29 cellular contexts compared by ENCODE assay signal in the genomic region with DNA sequence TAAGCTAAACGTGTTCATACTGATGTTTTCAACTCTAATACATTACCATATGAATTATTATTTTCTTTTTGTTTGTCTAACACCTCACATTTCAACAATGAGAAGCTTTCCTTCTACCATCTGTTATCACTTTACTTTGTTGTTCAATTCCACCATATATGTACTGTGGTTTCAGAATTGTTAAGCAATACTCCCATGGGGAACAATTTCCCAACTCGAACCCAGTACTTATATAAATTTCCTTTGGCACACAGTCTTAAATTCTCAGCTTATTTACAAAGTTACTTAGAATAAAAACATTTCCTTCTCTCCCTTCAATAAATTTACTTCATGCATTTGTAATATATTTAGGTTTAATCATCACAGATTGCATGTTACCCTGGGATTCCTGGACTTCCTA.
"Had no signal": no experiment of that assay in that cellular context is flagged by ENCODE, and none has a peak within 500 bp of the region (broad histone marks: within the 10 kb centered on the region; RNA-seq: fewer than 3 reads in every experiment).

No MANE protein-coding gene starts in this region.

- DNase-seq: activated B cell treated with CpG ODN at 0.5 μM for 24 hours; activated CD4-positive, alpha-beta T cell treated with anti-CD3 and anti-CD28 coated beads for 48 hours; activated CD4-positive, alpha-beta T cell treated with anti-CD3 and anti-CD28 coated beads, Interleukin-2, amount 50 U/mL, for 1 hour; activated CD4-positive, alpha-beta T cell treated with anti-CD3 and anti-CD28 coated beads, Interleukin-2, amount 50 U/mL, for 48 hours; activated CD8-positive, alpha-beta memory T cell treated with anti-CD3 and anti-CD28 coated beads for 24 hours; activated CD8-positive, alpha-beta T cell treated with anti-CD3 and anti-CD28 coated beads for 36 hours; activated gamma-delta T cell; activated naive CD4-positive, alpha-beta T cell; activated naive CD4-positive, alpha-beta T cell treated with anti-CD3 and anti-CD28 coated beads, Interleukin-2, amount 10 ng/mL, durations not matched to agents 7 days and 5 days; activated naive CD8-positive, alpha-beta T cell treated with anti-CD3 and anti-CD28 coated beads, Interleukin-2, amount 10 ng/mL, durations not matched to agents 7 days and 5 days; activated T-cell treated with anti-CD3 and anti-CD28 coated beads, Interleukin-2, amount 50 U/mL, for 1 hour; activated T-cell treated with anti-CD3 and anti-CD28 coated beads, Interleukin-2, amount 50 U/mL, for 48 hours; central memory CD4-positive, alpha-beta T cell; cerebellar nuclear complex; colonic mucosa; effector CD8-positive, alpha-beta T cell; foreskin keratinocyte; gastrocnemius medialis; glutamatergic neuron; heart left ventricle; T-helper 1 cell; T-helper 17 cell; T1000; WERI-Rb-1 had no signal

- H3K36me3 Mint-ChIP-seq: activated naive CD4-positive, alpha-beta T cell treated with anti-CD3 and anti-CD28 coated beads, Interleukin-2, amount 10 ng/mL, durations not matched to agents 7 days and 5 days; activated naive CD4-positive, alpha-beta T cell treated with anti-CD3 and anti-CD28 coated beads, Interleukin-2, amount 50 U/mL, for 72 hours; activated naive CD8-positive, alpha-beta T cell treated with anti-CD3 and anti-CD28 coated beads, Interleukin-2, amount 10 ng/mL, durations not matched to agents 7 days and 5 days; brain had no signal

- H3K4me3 ChIP-seq: ascending aorta, colonic mucosa, gastrocnemius medialis, heart left ventricle had no signal

- H3K27ac Mint-ChIP-seq: activated B cell treated with CpG ODN at 0.5 μM for 24 hours; activated CD8-positive, alpha-beta T cell treated with anti-CD3 and anti-CD28 coated beads for 36 hours; activated naive CD4-positive, alpha-beta T cell treated with anti-CD3 and anti-CD28 coated beads, Interleukin-2, amount 10 ng/mL, durations not matched to agents 7 days and 5 days; activated naive CD4-positive, alpha-beta T cell treated with anti-CD3 and anti-CD28 coated beads, Interleukin-2, amount 50 U/mL, for 72 hours; activated naive CD8-positive, alpha-beta T cell treated with anti-CD3 and anti-CD28 coated beads, Interleukin-2, amount 10 ng/mL, durations not matched to agents 7 days and 5 days; brain; T-helper 17 cell; T-helper 2 cell treated with Interferon-gamma antibody and Interleukin-4, amounts not matched to agents 5 μg/mL and 100 μg/mL, for 36 hours had no signal

- H3K4me3 Mint-ChIP-seq: activated B cell treated with CpG ODN at 0.5 μM for 24 hours; activated CD8-positive, alpha-beta T cell treated with anti-CD3 and anti-CD28 coated beads for 36 hours; activated naive CD4-positive, alpha-beta T cell treated with anti-CD3 and anti-CD28 coated beads, Interleukin-2, amount 10 ng/mL, durations not matched to agents 7 days and 5 days; activated naive CD8-positive, alpha-beta T cell treated with anti-CD3 and anti-CD28 coated beads, Interleukin-2, amount 10 ng/mL, durations not matched to agents 7 days and 5 days; brain; T-helper 17 cell; T-helper 2 cell treated with Interferon-gamma antibody and Interleukin-4, amounts not matched to agents 5 μg/mL and 100 μg/mL, for 36 hours had no signal

- H3K27me3 ChIP-seq: ascending aorta, colonic mucosa, foreskin keratinocyte, gastrocnemius medialis, heart left ventricle had no signal

- H3K36me3 ChIP-seq: ascending aorta, colonic mucosa, gastrocnemius medialis, heart left ventricle, WERI-Rb-1 had no signal

- H3K4me1 ChIP-seq: ascending aorta, colonic mucosa, foreskin keratinocyte, gastrocnemius medialis, heart left ventricle had no signal

- H3K27ac ChIP-seq: ascending aorta, colonic mucosa, epithelial cell of prostate, foreskin keratinocyte, gastrocnemius medialis, heart left ventricle, WERI-Rb-1 had no signal

- H3K27me3 Mint-ChIP-seq: activated B cell treated with CpG ODN at 0.5 μM for 24 hours; activated CD8-positive, alpha-beta T cell treated with anti-CD3 and anti-CD28 coated beads for 36 hours; activated naive CD4-positive, alpha-beta T cell treated with anti-CD3 and anti-CD28 coated beads, Interleukin-2, amount 10 ng/mL, durations not matched to agents 7 days and 5 days; activated naive CD8-positive, alpha-beta T cell treated with anti-CD3 and anti-CD28 coated beads, Interleukin-2, amount 10 ng/mL, durations not matched to agents 7 days and 5 days; brain; T-helper 17 cell had no signal

- H3K4me1 Mint-ChIP-seq: activated B cell treated with CpG ODN at 0.5 μM for 24 hours; activated naive CD4-positive, alpha-beta T cell treated with anti-CD3 and anti-CD28 coated beads, Interleukin-2, amount 10 ng/mL, durations not matched to agents 7 days and 5 days; activated naive CD8-positive, alpha-beta T cell treated with anti-CD3 and anti-CD28 coated beads, Interleukin-2, amount 10 ng/mL, durations not matched to agents 7 days and 5 days; brain; T-helper 17 cell had no signal

- H3K9me3 ChIP-seq: colonic mucosa, gastrocnemius medialis had no signal
